24 cellular contexts compared by ENCODE assay signal in the genomic region with DNA sequence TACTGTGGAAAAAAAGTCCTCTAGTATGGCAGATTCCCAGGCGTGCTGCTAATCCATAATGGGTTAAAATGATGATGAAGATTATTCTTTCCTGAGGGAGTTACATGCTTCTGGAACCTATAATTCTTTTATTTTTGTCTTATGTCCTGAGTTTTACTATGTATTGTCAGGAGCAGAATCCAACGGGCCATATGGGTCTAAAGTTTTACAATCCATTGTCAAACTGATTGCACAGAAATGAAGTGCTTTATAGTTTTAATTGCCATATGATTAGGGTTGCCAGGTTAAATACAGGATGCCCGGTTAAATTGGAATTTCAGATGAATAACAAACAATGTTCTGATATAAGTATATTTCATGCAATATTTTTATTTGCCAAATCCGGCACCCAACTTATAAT.
"Had no signal": no experiment of that assay in that cellular context is flagged by ENCODE, and none has a peak within 500 bp of the region (broad histone marks: within the 10 kb centered on the region; RNA-seq: fewer than 3 reads in every experiment).

No MANE protein-coding gene starts in this region.

- H3K9me3 ChIP-seq: colonic mucosa, esophagus muscularis mucosa, esophagus squamous epithelium, gastrocnemius medialis, gastroesophageal sphincter, heart left ventricle, heart right ventricle had no signal

- H3K27ac Mint-ChIP-seq: dendritic cell treated with granulocyte-macrophage colony-stimulating factor and Interleukin-4, amounts not matched to agents 40 ng/mL and 50 ng/mL, for 4 days; effector memory CD8-positive, alpha-beta T cell had no signal

- H3K36me3 ChIP-seq: colonic mucosa, esophagus squamous epithelium, gastrocnemius medialis, gastroesophageal sphincter, heart right ventricle had no signal

- H3K9me3 Mint-ChIP-seq: dendritic cell treated with granulocyte-macrophage colony-stimulating factor and Interleukin-4, amounts not matched to agents 40 ng/mL and 50 ng/mL, for 4 days; effector memory CD8-positive, alpha-beta T cell had no signal

- H3K4me3 ChIP-seq: colonic mucosa, coronary artery, dorsolateral prefrontal cortex, esophagus muscularis mucosa, esophagus squamous epithelium, gastrocnemius medialis, gastroesophageal sphincter, heart left ventricle, heart right ventricle had no signal

- ATAC-seq: effector memory CD8-positive, alpha-beta T cell; esophagus mucosa; foreskin keratinocyte; gastrocnemius medialis; gastroesophageal sphincter; heart left ventricle; heart right ventricle had no signal

- H3K4me3 Mint-ChIP-seq: dendritic cell treated with granulocyte-macrophage colony-stimulating factor and Interleukin-4, amounts not matched to agents 40 ng/mL and 50 ng/mL, for 4 days; effector memory CD8-positive, alpha-beta T cell had no signal

- DNase-seq: colonic mucosa; cortex of kidney; dermis blood vessel endothelial cell; dorsolateral prefrontal cortex; effector CD4-positive, alpha-beta T cell; effector CD8-positive, alpha-beta T cell; effector memory CD4-positive, alpha-beta T cell; effector memory CD8-positive, alpha-beta T cell; erythroblast; esophagus squamous epithelium; foreskin fibroblast; foreskin keratinocyte; foreskin melanocyte; gastrocnemius medialis; glutamatergic neuron; head of caudate nucleus; heart left ventricle; heart right ventricle had no signal

- H3K27me3 ChIP-seq: colonic mucosa, esophagus muscularis mucosa, gastrocnemius medialis, gastroesophageal sphincter, heart left ventricle, heart right ventricle had no signal

- H3K4me1 ChIP-seq: colonic mucosa, foreskin keratinocyte had no signal

- H3K27me3 Mint-ChIP-seq: dendritic cell treated with granulocyte-macrophage colony-stimulating factor and Interleukin-4, amounts not matched to agents 40 ng/mL and 50 ng/mL, for 4 days had no signal

- H3K27ac ChIP-seq: colonic mucosa, coronary artery, dorsolateral prefrontal cortex, epithelial cell of prostate, esophagus muscularis mucosa, esophagus squamous epithelium, foreskin keratinocyte, gastrocnemius medialis, gastroesophageal sphincter, heart left ventricle, heart right ventricle had no signal
